16 cellular contexts compared by ENCODE assay signal in the genomic region with DNA sequence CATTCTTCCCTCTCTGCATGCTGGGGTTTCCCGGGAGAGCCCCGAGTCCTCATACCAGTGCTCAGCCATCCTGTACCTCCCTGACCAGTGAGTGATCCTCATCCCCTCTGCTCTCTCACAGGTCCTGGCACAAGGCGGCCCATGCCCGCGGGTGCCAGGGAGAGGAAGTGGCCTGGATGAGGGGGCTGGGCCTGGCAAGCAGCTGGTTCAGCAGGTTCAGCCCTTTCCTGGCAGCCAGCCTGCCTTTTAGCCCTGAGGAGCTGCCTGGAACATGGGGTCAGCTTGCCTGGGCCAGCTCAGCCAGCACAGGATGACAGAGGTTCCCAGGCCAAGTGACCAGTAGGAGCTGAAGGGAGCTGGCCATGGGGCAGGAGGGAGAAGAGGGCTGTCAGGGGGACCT. TPM values are rescaled to one million over a fixed set of nuclear protein-coding genes. Genes with fewer than 3 reads are reported as not detected.
DNase-seq lines count a peak whose midpoint lies in the region; ATAC-seq and TF ChIP-seq lines count a peak whose summit lies in the region.
"Had no signal": no experiment of that assay in that cellular context is flagged by ENCODE, and none has a peak within 500 bp of the region (broad histone marks: within the 10 kb centered on the region; RNA-seq: fewer than 3 reads in every experiment).

No MANE protein-coding gene starts in this region.

- H4K91ac ChIP-seq in H9 (ENCODE audit: insufficient read length, low read depth, low read length), result no peak overlapping the region

- H3K36me3 Mint-ChIP-seq in stimulated activated naive B cell treated with anti-CD40 and anti-IgM and Interleukin-4, amounts not matched to agents 10 μg/mL and 1 μg/mL and 100 μg/mL, for 72 hours, result peaks cover 0 to 5% of the 10 kb centered on the region in 2 donors
- H3K36me3 Mint-ChIP-seq in H9 (ENCODE audit: insufficient read depth in 1 of 3, low read depth in 3 of 3), result peaks cover 20 to 58% (median 53%) of the 10 kb centered on the region in 3 experiments
- H3K36me3 Mint-ChIP-seq: CD8-positive, alpha-beta memory T cell had no signal

- H3T11ph ChIP-seq in H9 (ENCODE audit: low read length), result no peak overlapping the region

- H3K27ac ChIP-seq in H9 (ENCODE audit: insufficient read length, low read depth, low read length), result no peak overlapping the region
- H3K27ac ChIP-seq: cardiac muscle cell, SJSA1, vagina had no signal

- no peak overlapping the region for H3K23ac ChIP-seq in H9 (ENCODE audit: insufficient read length, low read depth, low read length)

- H3K4me3 Mint-ChIP-seq in stimulated activated naive B cell treated with anti-CD40 and anti-IgM and Interleukin-4, amounts not matched to agents 10 μg/mL and 1 μg/mL and 100 μg/mL, for 72 hours, result no peak overlapping the region
- no peak overlapping the region for H3K4me3 Mint-ChIP-seq in H9
- H3K4me3 Mint-ChIP-seq: CD8-positive, alpha-beta memory T cell had no signal

- no peak overlapping the region for H2BK15ac ChIP-seq in H9 (ENCODE audit: low read depth, low read length)

- ATAC-seq in SK-N-SH treated with all-trans-retinoic acid at 6 μM for 48 hours (peak; percentile 65; the same call in 2 of the 3 replicates), left cardiac atrium (peak; percentile 78 to 79), GM18873 (IDR thresholded peaks at IDR 0.05; ENCODE audit: low FRiP score, unreplicated experiment) (no peak)
- ATAC-seq in stimulated activated naive B cell treated with anti-CD40 and anti-IgM and Interleukin-4, amounts not matched to agents 10 μg/mL and 1 μg/mL and 100 μg/mL, for 72 hours (replicated peaks), result no peak
- ATAC-seq: activated CD4-positive, CD25-positive, alpha-beta regulatory T cell treated with anti-CD3 and anti-CD28 coated beads, Interleukin-2, amount 50 U/mL, for 24 hours; K562 had no signal

- no peak overlapping the region for H2BK5ac ChIP-seq in H9 (ENCODE audit: insufficient read length, low read length)

- no peak overlapping the region for H3K18ac ChIP-seq in H9 (ENCODE audit: insufficient read length, low read depth, low read length)

- no peak overlapping the region for H3K4me2 ChIP-seq in H9 (ENCODE audit: insufficient read depth, insufficient read length, low read length)

- no peak overlapping the region for H2BK120ac ChIP-seq in H9 (ENCODE audit: low read depth, low read length, poor library complexity, severe bottlenecking)

- no peaks in the 10 kb centered on the region for H4K20me1 ChIP-seq in H9 (ENCODE audit: control insufficient read depth, insufficient read depth, insufficient read length)

- H3K27ac Mint-ChIP-seq in stimulated activated naive B cell treated with anti-CD40 and anti-IgM and Interleukin-4, amounts not matched to agents 10 μg/mL and 1 μg/mL and 100 μg/mL, for 72 hours, result peak overlapping the region; percentile 56
- peak overlapping the region in 1 of 3 experiments; percentile 61; a peak in 2 of 7 replicates for H3K27ac Mint-ChIP-seq in H9
- H3K27ac Mint-ChIP-seq: CD8-positive, alpha-beta memory T cell had no signal

- no peaks in the 10 kb centered on the region for H3K79me1 ChIP-seq in H9 (ENCODE audit: insufficient read depth, low read depth, low read length, poor library complexity, severe bottlenecking)

- H3K4me1 ChIP-seq in H9 (ENCODE audit: insufficient read depth, low read length), result no peaks in the 10 kb centered on the region
- H3K4me1 ChIP-seq: SJSA1, vagina had no signal

- H3K9me3 Mint-ChIP-seq in stimulated activated naive B cell treated with anti-CD40 and anti-IgM and Interleukin-4, amounts not matched to agents 10 μg/mL and 1 μg/mL and 100 μg/mL, for 72 hours, result peaks cover 0 to 5% of the 10 kb centered on the region in 2 donors
- H3K9me3 Mint-ChIP-seq in H9, result peaks cover 11 to 15% of the 10 kb centered on the region in 2 experiments

- H4K5ac ChIP-seq in H9 (ENCODE audit: insufficient read length, low read depth, low read length), result no peak overlapping the region

- no peak overlapping the region for H3K56ac ChIP-seq in H9 (ENCODE audit: insufficient read length, low read depth, low read length)

- no peaks in the 10 kb centered on the region for H3K9me3 ChIP-seq in H9 (ENCODE audit: control insufficient read depth, low read depth, low read length)
- H3K9me3 ChIP-seq: SJSA1, vagina had no signal

- intact Hi-C loops in left cardiac atrium (cut with DNase I), result no loop called here

- no peaks in the 10 kb centered on the region for H3K79me2 ChIP-seq in H9 (ENCODE audit: insufficient read depth, low read length)

- H2BK12ac ChIP-seq in H9 (ENCODE audit: insufficient read length, low read depth, low read length), result no peak overlapping the region

- TF ChIP-seq CTCF in H9 (conservative IDR thresholded peaks at IDR 0.05), result no peak

- no CpG with 5 or more reads among the region's 5 CpGs for WGBS in H9 (ENCODE audit: extremely low coverage, insufficient read length, low lambda C conversion rate)

- H2BK20ac ChIP-seq in H9 (ENCODE audit: low read depth, low read length, poor library complexity, severe bottlenecking), result no peak overlapping the region

- no peaks in the 10 kb centered on the region for H3K27me3 ChIP-seq in H9 (ENCODE audit: insufficient read depth, low read length)
- H3K27me3 ChIP-seq: cardiac muscle cell, SJSA1, vagina had no signal

- H3K4ac ChIP-seq in H9 (ENCODE audit: low read depth, low read length), result no peak overlapping the region

- H3K23me2 ChIP-seq in H9 (ENCODE audit: insufficient read length, low read depth, low read length, poor library complexity, severe bottlenecking), result no peaks in the 10 kb centered on the region

- H3K27me3 Mint-ChIP-seq in stimulated activated naive B cell treated with anti-CD40 and anti-IgM and Interleukin-4, amounts not matched to agents 10 μg/mL and 1 μg/mL and 100 μg/mL, for 72 hours, result peaks cover 0 to 19% of the 10 kb centered on the region in 2 donors
- no peaks in the 10 kb centered on the region for H3K27me3 Mint-ChIP-seq in H9 (ENCODE audit: low read depth)
- H3K27me3 Mint-ChIP-seq: CD8-positive, alpha-beta memory T cell had no signal

- no peak overlapping the region for H4K8ac ChIP-seq in H9 (replicated peaks; ENCODE audit: insufficient read length, low read depth, low read length)

- no peak overlapping the region for H3K9ac ChIP-seq in H9 (ENCODE audit: extremely low read depth, insufficient read length, low read length)

- H2AFZ ChIP-seq in H9 (ENCODE audit: low read length), result no peak overlapping the region

- H3K14ac ChIP-seq in H9 (ENCODE audit: insufficient read depth, low read length), result no peak overlapping the region

- peak; percentile 21 for DNase-seq in HT-29 (ENCODE audit: low spot score)
- no peak for DNase-seq in left cardiac atrium
- no peak for DNase-seq in stimulated activated naive B cell treated with anti-CD40 and anti-IgM and Interleukin-4, amounts not matched to agents 10 μg/mL and 1 μg/mL and 100 μg/mL, for 72 hours
- DNase-seq in SW480 (ENCODE audit: low spot score), result no peak
- DNase-seq in H9, result no peak
- DNase-seq in KG1 (lab: John Stamatoyannopoulos, UW), result no peak
- DNase-seq: activated effector memory CD4-positive, alpha-beta T cell treated with Interleukin-2 at 50 U/mL for 16 hours; CD8-positive, alpha-beta memory T cell; NCI-H2171 treated with DMSO at 0.1 percent for 48 hours had no signal

- H2AK5ac ChIP-seq in H9 (ENCODE audit: insufficient read length, low read length), result no peak overlapping the region

- H3K4me1 Mint-ChIP-seq in stimulated activated naive B cell treated with anti-CD40 and anti-IgM and Interleukin-4, amounts not matched to agents 10 μg/mL and 1 μg/mL and 100 μg/mL, for 72 hours, result no peaks in the 10 kb centered on the region
- no peaks in the 10 kb centered on the region for H3K4me1 Mint-ChIP-seq in H9

TF ChIP-seq in SK-N-SH treated with all-trans-retinoic acid at 6 μM for 48 hours, 23 proteins besides CTCF, POLR2A, EP300 and RAD21 (continues in another document):
- no peak for TF ChIP-seq TCF4 (CRISPR knock-in tag; IDR thresholded peaks at IDR 0.05; ENCODE audit: borderline replicate concordance)
- TF ChIP-seq BACH2 (CRISPR knock-in tag; IDR thresholded peaks at IDR 0.05; ENCODE audit: borderline replicate concordance), result no peak
- TF ChIP-seq PPARA (CRISPR knock-in tag; IDR thresholded peaks at IDR 0.05; ENCODE audit: borderline replicate concordance), result no peak
- no peak for TF ChIP-seq RARB (CRISPR knock-in tag; IDR thresholded peaks at IDR 0.05)
- TF ChIP-seq GLIS3 (CRISPR knock-in tag; IDR thresholded peaks at IDR 0.05), result no peak
- TF ChIP-seq, protein P1, sequence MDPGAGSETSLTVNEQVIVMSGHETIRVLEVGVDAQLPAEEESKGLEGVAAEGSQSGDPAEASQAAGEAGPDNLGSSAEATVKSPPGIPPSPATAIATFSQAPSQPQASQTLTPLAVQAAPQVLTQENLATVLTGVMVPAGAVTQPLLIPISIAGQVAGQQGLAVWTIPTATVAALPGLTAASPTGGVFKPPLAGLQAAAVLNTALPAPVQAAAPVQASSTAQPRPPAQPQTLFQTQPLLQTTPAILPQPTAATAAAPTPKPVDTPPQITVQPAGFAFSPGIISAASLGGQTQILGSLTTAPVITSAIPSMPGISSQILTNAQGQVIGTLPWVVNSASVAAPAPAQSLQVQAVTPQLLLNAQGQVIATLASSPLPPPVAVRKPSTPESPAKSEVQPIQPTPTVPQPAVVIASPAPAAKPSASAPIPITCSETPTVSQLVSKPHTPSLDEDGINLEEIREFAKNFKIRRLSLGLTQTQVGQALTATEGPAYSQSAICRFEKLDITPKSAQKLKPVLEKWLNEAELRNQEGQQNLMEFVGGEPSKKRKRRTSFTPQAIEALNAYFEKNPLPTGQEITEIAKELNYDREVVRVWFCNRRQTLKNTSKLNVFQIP (CRISPR knock-in tag; IDR thresholded peaks at IDR 0.05; ENCODE audit: borderline replicate concordance, low read depth), result no peak
- TF ChIP-seq ZFP30 (CRISPR knock-in tag; IDR thresholded peaks at IDR 0.05), result no peak
- TF ChIP-seq ZNF70 (CRISPR knock-in tag; IDR thresholded peaks at IDR 0.05), result no peak
- TF ChIP-seq ZFP3 (CRISPR knock-in tag; IDR thresholded peaks at IDR 0.05), result no peak

RNA-seq across cellular contexts. Expression of gene MOCS1, which starts 10.9 kb away (rescaled TPM):
- 0.34 and 2.4 TPM in 2 replicates for total RNA-seq in HT-29 (2014; rRNA removed; shearing (Covaris generic))
- total RNA-seq in left cardiac atrium (10 to 100 TPM; 26.2 to 29.4 TPM), H9 (2021) (14.0 and 15.2 TPM in 2 replicates)

Comparison
In these comparisons a context has a peak if more than half of its experiments do, and no peak if none do; other contexts are left out.
1. ATAC-seq: peak in SK-N-SH treated with all-trans-retinoic acid at 6 μM for 48 hours (single experiment) and left cardiac atrium (2 of 2); none in stimulated activated naive B cell treated with anti-CD40 and anti-IgM and Interleukin-4, amounts not matched to agents 10 μg/mL and 1 μg/mL and 100 μg/mL, for 72 hours (0 of 2) and GM18873 (single experiment).